2 cellular contexts compared by ENCODE assay signal in genomic region chr1:43708006-43708412, GRCh38.
TF ChIP-seq lines count a peak whose summit lies in the region.

No MANE protein-coding gene starts in this region.

TF ChIP-seq in A549, 52 proteins besides CTCF, POLR2A, EP300 and RAD21 (continued from another document):
- TF ChIP-seq BHLHE40 (IDR thresholded peaks at IDR 0.05; ENCODE audit: low read depth, low read length) (no peak), HDAC2 (IDR thresholded peaks at IDR 0.05) (no peak), RFX5 (IDR thresholded peaks at IDR 0.05) (no peak)

TF ChIP-seq in GM23338, 12 proteins besides CTCF, POLR2A, EP300 and RAD21 (continued from another document):
- no peak for TF ChIP-seq ZNF462 (CRISPR knock-in tag; IDR thresholded peaks at IDR 0.05)
- no peak for TF ChIP-seq CREB1 (CRISPR knock-in tag; IDR thresholded peaks at IDR 0.05; ENCODE audit: low read depth)
- no peak for TF ChIP-seq EZH2phosphoT487 (IDR thresholded peaks at IDR 0.05; ENCODE audit: unreplicated experiment)
- no peak for TF ChIP-seq NANOG (IDR thresholded peaks at IDR 0.05; ENCODE audit: borderline replicate concordance)
- TF ChIP-seq REST (IDR thresholded peaks at IDR 0.05; ENCODE audit: unreplicated experiment), result no peak
- no peak for TF ChIP-seq ETS1 (IDR thresholded peaks at IDR 0.05)
- TF ChIP-seq STAT1 (IDR thresholded peaks at IDR 0.05; ENCODE audit: unreplicated experiment), result no peak
